7 cellular contexts compared by ENCODE assay signal in the genomic region with DNA sequence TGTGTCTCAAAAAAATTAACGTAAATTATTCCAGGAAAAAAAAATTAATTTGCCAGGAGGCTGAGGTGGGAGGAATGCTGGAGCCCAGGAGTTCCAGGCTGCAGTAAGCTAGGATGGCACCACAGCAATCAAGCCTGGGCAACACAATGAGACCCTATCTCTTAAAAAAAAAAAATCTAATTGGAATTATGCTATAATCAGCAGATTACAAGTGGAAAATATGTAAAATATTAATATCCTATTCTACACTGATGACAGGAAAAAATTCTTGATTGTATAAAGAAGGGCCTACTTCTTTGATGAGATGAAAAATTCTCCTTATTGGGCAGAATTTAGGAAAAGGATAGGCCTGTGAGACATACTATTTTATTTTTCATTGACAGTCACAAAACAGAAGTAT.
"Had no signal": no experiment of that assay in that cellular context is flagged by ENCODE, and none has a peak within 500 bp of the region (broad histone marks: within the 10 kb centered on the region; RNA-seq: fewer than 3 reads in every experiment).

No MANE protein-coding gene starts in this region.

- H3K4me2 ChIP-seq: GM23338 had no signal

- H3K4me3 ChIP-seq: GM23338 had no signal

- H3K27ac ChIP-seq: HL-60 had no signal

- ATAC-seq: GM23338 had no signal

- FAIRE-seq: H1, H54 had no signal

- DNase-seq: H9, HCEC 1CT, KG1 had no signal

- H2AFZ ChIP-seq: GM23338 had no signal
